19 cellular contexts compared by ENCODE assay signal in the genomic region with DNA sequence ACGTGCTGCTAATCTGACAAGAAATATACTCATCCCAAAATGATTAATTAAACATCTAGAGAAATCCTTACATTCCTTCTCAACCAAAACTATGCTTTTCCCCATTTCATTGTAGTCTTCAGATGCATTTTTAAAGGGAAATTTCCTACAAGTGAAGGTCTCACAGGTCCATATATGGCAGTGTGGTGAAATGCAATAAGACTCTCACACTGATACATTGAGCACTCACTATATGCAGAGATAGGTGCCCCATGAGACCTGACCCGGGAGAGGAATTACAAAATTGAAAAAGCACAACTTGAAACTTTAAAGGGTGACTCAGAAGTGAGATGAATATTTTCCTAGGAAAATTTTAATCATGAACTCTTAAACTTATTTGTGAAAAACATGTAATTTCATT.
"Had no signal": no experiment of that assay in that cellular context is flagged by ENCODE, and none has a peak within 500 bp of the region (broad histone marks: within the 10 kb centered on the region; RNA-seq: fewer than 3 reads in every experiment).

No MANE protein-coding gene starts in this region.

- H3K36me3 ChIP-seq: adrenal gland, left lung, neural progenitor cell, ovary, right lobe of liver, spleen, upper lobe of right lung had no signal

- H3K9me3 Mint-ChIP-seq: activated naive CD4-positive, alpha-beta T cell treated with anti-CD3 and anti-CD28 coated beads for 36 hours; activated T-helper 17 cell treated with anti-CD3 and anti-CD28 coated beads, Interleukin-2, amount 50 U/mL, for 72 hours; neural progenitor cell had no signal

- H3K27ac Mint-ChIP-seq: activated naive CD4-positive, alpha-beta T cell treated with anti-CD3 and anti-CD28 coated beads for 36 hours; activated T-helper 17 cell treated with anti-CD3 and anti-CD28 coated beads, Interleukin-2, amount 50 U/mL, for 72 hours; naive B cell; neural progenitor cell; stimulated activated naive CD8-positive, alpha-beta T cell treated with anti-CD3 and anti-CD28 coated beads, Interleukin-15, amount 100 ng/mL, for 72 hours had no signal

- ATAC-seq: activated T-helper 17 cell treated with anti-CD3 and anti-CD28 coated beads, Interleukin-2, amount 50 U/mL, for 72 hours; left lung; right lobe of liver; stimulated activated naive CD8-positive, alpha-beta T cell treated with anti-CD3 and anti-CD28 coated beads, Interleukin-15, amount 100 ng/mL, for 72 hours; upper lobe of right lung had no signal

- H3K4me1 Mint-ChIP-seq: activated T-helper 17 cell treated with anti-CD3 and anti-CD28 coated beads, Interleukin-2, amount 50 U/mL, for 72 hours; central memory CD8-positive, alpha-beta T cell; naive B cell; stimulated activated naive CD8-positive, alpha-beta T cell treated with anti-CD3 and anti-CD28 coated beads, Interleukin-15, amount 100 ng/mL, for 72 hours had no signal

- H2AFZ ChIP-seq: neural progenitor cell had no signal

- H3K9ac ChIP-seq: neural progenitor cell had no signal

- H3K4me3 Mint-ChIP-seq: activated naive CD4-positive, alpha-beta T cell treated with anti-CD3 and anti-CD28 coated beads for 36 hours; activated T-helper 17 cell treated with anti-CD3 and anti-CD28 coated beads, Interleukin-2, amount 50 U/mL, for 72 hours; central memory CD8-positive, alpha-beta T cell; naive B cell; neural progenitor cell; stimulated activated naive CD8-positive, alpha-beta T cell treated with anti-CD3 and anti-CD28 coated beads, Interleukin-15, amount 100 ng/mL, for 72 hours had no signal

- H3K27me3 Mint-ChIP-seq: activated T-helper 17 cell treated with anti-CD3 and anti-CD28 coated beads, Interleukin-2, amount 50 U/mL, for 72 hours; central memory CD8-positive, alpha-beta T cell; naive B cell; stimulated activated naive CD8-positive, alpha-beta T cell treated with anti-CD3 and anti-CD28 coated beads, Interleukin-15, amount 100 ng/mL, for 72 hours had no signal

- H3K9me3 ChIP-seq: ovary, right lobe of liver, spleen, testis, upper lobe of right lung had no signal

- H3K4me2 ChIP-seq: neural progenitor cell had no signal

- H3K4me1 ChIP-seq: adrenal gland, left lung, neural progenitor cell, right lobe of liver, spleen, testis, upper lobe of right lung had no signal

- H3K27me3 ChIP-seq: adrenal gland, left lung, neural progenitor cell, ovary, right lobe of liver, spleen, testis, upper lobe of right lung had no signal

- H3K27ac ChIP-seq: adrenal gland, left lung, neural progenitor cell, ovary, right lobe of liver, spleen, testis, upper lobe of right lung had no signal

- H3K36me3 Mint-ChIP-seq: naive B cell, neural progenitor cell had no signal

- DNase-seq: activated CD4-positive, alpha-beta T cell treated with anti-CD3 and anti-CD28 coated beads for 1 hour; activated CD4-positive, alpha-beta T cell treated with anti-CD3 and anti-CD28 coated beads, Interleukin-2, amount 50 U/mL, for 4 hours; activated naive CD4-positive, alpha-beta T cell treated with anti-CD3 and anti-CD28 coated beads for 36 hours; adrenal gland; cortex of kidney; effector CD4-positive, alpha-beta T cell; left lung; naive B cell; ovary; right lobe of liver; spleen; stimulated activated naive CD8-positive, alpha-beta T cell treated with anti-CD3 and anti-CD28 coated beads, Interleukin-15, amount 100 ng/mL, for 72 hours; T-helper 1 cell; T1000; testis; upper lobe of right lung had no signal

- H3K4me3 ChIP-seq: adrenal gland, left lung, neural progenitor cell, ovary, right lobe of liver, spleen, testis, upper lobe of right lung had no signal
